In genomic region chr4:177229331-177229730, GRCh38 we compare ENCODE assay signal across 10 cellular contexts.
DNase-seq lines count a peak whose midpoint lies in the region; ATAC-seq and TF ChIP-seq lines count a peak whose summit lies in the region.
"Had no signal": no experiment of that assay in that cellular context is flagged by ENCODE, and none has a peak within 500 bp of the region (broad histone marks: within the 10 kb centered on the region; RNA-seq: fewer than 3 reads in every experiment).

No MANE protein-coding gene starts in this region.

- H3K27me3 ChIP-seq in ACC112 (ENCODE audit: insufficient read depth, low read length) = no peaks in the 10 kb centered on the region
- H3K27me3 ChIP-seq in lower lobe of right lung (ENCODE audit: low read depth) = no peaks in the 10 kb centered on the region

- H3K4me1 Mint-ChIP-seq in HFFc6 (ENCODE audit: low read depth) = peaks cover 13% of the 10 kb centered on the region; the same call in 1 of the 2 replicates
- peaks cover 10% of the 10 kb centered on the region for H3K4me1 Mint-ChIP-seq in activated naive CD8-positive, alpha-beta T cell treated with anti-CD3 and anti-CD28 coated beads for 36 hours

- no peaks in the 10 kb centered on the region for H3K36me3 ChIP-seq in ACC112 (ENCODE audit: insufficient read depth, low read length)
- no peaks in the 10 kb centered on the region for H3K36me3 ChIP-seq in lower lobe of right lung

- no peak for ATAC-seq in lower lobe of right lung
- ATAC-seq: HCT116 had no signal

- H3K9me3 Mint-ChIP-seq in HFFc6 = no peaks in the 10 kb centered on the region; the same call in 1 of the 2 replicates
- H3K9me3 Mint-ChIP-seq in activated naive CD8-positive, alpha-beta T cell treated with anti-CD3 and anti-CD28 coated beads for 36 hours = no peaks in the 10 kb centered on the region

- H3K27me3 Mint-ChIP-seq in HFFc6 (ENCODE audit: insufficient read depth) = no peaks in the 10 kb centered on the region
- no peaks in the 10 kb centered on the region for H3K27me3 Mint-ChIP-seq in activated naive CD8-positive, alpha-beta T cell treated with anti-CD3 and anti-CD28 coated beads for 36 hours

- peak overlapping the region; percentile 44 for H3K27ac ChIP-seq in ACC112 (ENCODE audit: low read depth, low read length)
- H3K27ac ChIP-seq in lower lobe of right lung = no peak overlapping the region

- DNase-seq in HFFc6 (no peak), lower lobe of right lung (no peak), anterior cingulate cortex (lab: John Stamatoyannopoulos, UW) (no peak), posterior cingulate gyrus (no peak), SHP77 (lab: John Stamatoyannopoulos, UW) (no peak)
- DNase-seq in activated naive CD8-positive, alpha-beta T cell treated with anti-CD3 and anti-CD28 coated beads for 36 hours = no peak
- no peak for DNase-seq in stimulated activated CD4-positive, alpha-beta T cell treated with anti-CD3 and anti-CD28 coated beads, Interleukin-15, amount 100 ng/mL, for 24 hours
- DNase-seq: NCI-H2081 had no signal

- peak overlapping the region; percentile 74 for H3K4me3 ChIP-seq in ACC112 (ENCODE audit: low read depth, low read length)
- H3K4me3 ChIP-seq in lower lobe of right lung = peak overlapping the region; percentile 36

- peak overlapping the region; percentile 83 for H3K4me3 Mint-ChIP-seq in HFFc6
- peak overlapping the region; percentile 19 for H3K4me3 Mint-ChIP-seq in activated naive CD8-positive, alpha-beta T cell treated with anti-CD3 and anti-CD28 coated beads for 36 hours

- H3K79me2 ChIP-seq in ACC112 (ENCODE audit: control insufficient read depth, insufficient read depth, low read length, unreplicated experiment) = no peaks in the 10 kb centered on the region

- no peaks in the 10 kb centered on the region for H3K36me3 Mint-ChIP-seq in HFFc6 (ENCODE audit: low read depth)
- no peaks in the 10 kb centered on the region for H3K36me3 Mint-ChIP-seq in activated naive CD8-positive, alpha-beta T cell treated with anti-CD3 and anti-CD28 coated beads for 36 hours

- intact Hi-C loops in lower lobe of right lung (cut with DNase I) (no loop called here), posterior cingulate gyrus (cut with DNase I) (no loop called here)

- H3K27ac Mint-ChIP-seq in HFFc6 = peak overlapping the region; percentile 61
- no peak overlapping the region for H3K27ac Mint-ChIP-seq in activated naive CD8-positive, alpha-beta T cell treated with anti-CD3 and anti-CD28 coated beads for 36 hours

- no peaks in the 10 kb centered on the region for H3K9me3 ChIP-seq in lower lobe of right lung

- no peak for TF ChIP-seq CTCF in HFFc6 (IDR thresholded peaks at IDR 0.05)
- no peak for TF ChIP-seq CTCF in lower lobe of right lung (IDR thresholded peaks at IDR 0.05)

- H3K4me1 ChIP-seq in ACC112 (ENCODE audit: control insufficient read depth, insufficient read depth, low read length, unreplicated experiment) (peaks cover 8% of the 10 kb centered on the region), lower lobe of right lung (no peaks in the 10 kb centered on the region)

- peak overlapping the region; percentile 92 for H2AFZ ChIP-seq in ACC112 (ENCODE audit: low read length, unreplicated experiment)
